22 cellular contexts compared by ENCODE assay signal in the genomic region with DNA sequence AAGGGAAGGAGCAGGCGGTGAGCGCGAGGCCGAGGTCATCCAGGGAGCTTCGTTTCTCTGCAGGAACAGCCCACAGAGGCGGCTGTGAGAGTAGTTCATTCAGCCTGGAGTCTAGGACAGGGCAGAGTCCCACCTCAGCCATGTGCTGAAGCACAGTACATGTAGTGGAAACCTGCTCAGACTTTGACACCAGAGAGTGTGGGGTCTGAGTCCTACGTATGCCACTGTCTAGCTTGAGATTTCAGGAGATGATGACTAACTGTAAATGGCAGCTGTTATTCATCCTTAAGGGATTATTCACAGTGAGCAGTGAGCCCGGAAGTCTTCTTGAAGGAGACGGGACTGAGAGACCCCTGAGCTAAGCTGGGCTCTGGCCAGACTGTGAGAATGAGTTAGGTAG. TPM values are rescaled to one million over a fixed set of nuclear protein-coding genes. Genes with fewer than 3 reads are reported as not detected.
A peak's percentile ranks its signal among the peaks of the same experiment; 100 is the strongest.
DNase-seq lines count a peak whose midpoint lies in the region; ATAC-seq and TF ChIP-seq lines count a peak whose summit lies in the region.
"Had no signal": no experiment of that assay in that cellular context is flagged by ENCODE, and none has a peak within 500 bp of the region (broad histone marks: within the 10 kb centered on the region; RNA-seq: fewer than 3 reads in every experiment).

No MANE protein-coding gene starts in this region.

- intact Hi-C loops in body of pancreas (cut with DNase I) = no loop called here

- peak; percentile 7 for DNase-seq in ELF-1 (ENCODE audit: low read depth, low spot score)
- peak; percentile 54 for DNase-seq in LHCN-M2 (ENCODE audit: low read depth)
- peak; percentile 67 for DNase-seq in brain microvascular endothelial cell
- DNase-seq in osteocyte (ENCODE audit: extremely low spot score, unreplicated experiment) = peak; percentile 53
- DNase-seq in ureter (ENCODE audit: low spot score) = no peak
- no peak for DNase-seq in Kasumi-1 (lab: John Stamatoyannopoulos, UW)
- DNase-seq in SHP77 treated with DMSO at 0.1 percent for 48 hours (lab: John Stamatoyannopoulos, UW) = no peak
- DNase-seq in body of pancreas = no peak
- DNase-seq: activated CD4-positive, alpha-beta T cell treated with anti-CD3 and anti-CD28 coated beads, Interleukin-2, amount 10 ng/mL, durations not matched to agents 7 days and 5 days; activated CD8-positive, alpha-beta memory T cell treated with anti-CD3 and anti-CD28 coated beads, Interleukin-2, amount 50 U/mL, for 48 hours; activated effector memory CD4-positive, alpha-beta T cell treated with anti-CD3 and anti-CD28 coated beads, Interleukin-2, amount 50 U/mL, for 16 hours; amniotic stem cell; CD8-positive, alpha-beta memory T cell; left colon; NCI-H1694 treated with DMSO at 0.1 percent for 48 hours; NK-92 treated with Interleukin-12 subunit alpha and Interleukin-12 subunit beta, amount 100 ng/mL, for 24 hours; retina; stimulated activated naive CD4-positive, alpha-beta T cell; SW 1271 had no signal

- ATAC-seq in body of pancreas = no peak
- ATAC-seq: left colon had no signal

- in situ Hi-C loops in brain microvascular endothelial cell (cut with HindIII; ENCODE audit: low pct_ligation_motif_present, low sequenced_read_pairs) = no loop called here

- no peak for TF ChIP-seq CTCF in brain microvascular endothelial cell (IDR thresholded peaks at IDR 0.05; ENCODE audit: low read depth, low read length, missing control alignments)
- TF ChIP-seq CTCF in osteocyte (IDR thresholded peaks at IDR 0.05) = no peak
- TF ChIP-seq CTCF in body of pancreas (IDR thresholded peaks at IDR 0.05) = no peak

- H3K9me3 Mint-ChIP-seq in osteocyte (ENCODE audit: unreplicated experiment) = no peaks in the 10 kb centered on the region
- H3K9me3 Mint-ChIP-seq: activated CD4-positive, alpha-beta T cell treated with anti-CD3 and anti-CD28 coated beads, Interleukin-2, amount 10 ng/mL, durations not matched to agents 7 days and 5 days; CD8-positive, alpha-beta memory T cell had no signal

- H3K27ac Mint-ChIP-seq in osteocyte (ENCODE audit: unreplicated experiment) = no peak overlapping the region
- H3K27ac Mint-ChIP-seq: activated CD4-positive, alpha-beta T cell treated with anti-CD3 and anti-CD28 coated beads, Interleukin-2, amount 10 ng/mL, durations not matched to agents 7 days and 5 days; CD8-positive, alpha-beta memory T cell had no signal

- H3K4me3 Mint-ChIP-seq in osteocyte (ENCODE audit: unreplicated experiment) = no peak overlapping the region
- H3K4me3 Mint-ChIP-seq: activated CD4-positive, alpha-beta T cell treated with anti-CD3 and anti-CD28 coated beads, Interleukin-2, amount 10 ng/mL, durations not matched to agents 7 days and 5 days; CD8-positive, alpha-beta memory T cell had no signal

- H3K27me3 Mint-ChIP-seq in osteocyte (ENCODE audit: unreplicated experiment) = peaks cover 35% of the 10 kb centered on the region

- H3K36me3 Mint-ChIP-seq in osteocyte (ENCODE audit: unreplicated experiment) = no peaks in the 10 kb centered on the region

- H3K36me3 ChIP-seq in brain microvascular endothelial cell (replicated peaks) (no peaks in the 10 kb centered on the region), body of pancreas (replicated peaks in 1 of 2; ENCODE audit: insufficient read depth in 1 of 2, low read depth in 2 of 2) (no peaks in the 10 kb centered on the region)
- H3K36me3 ChIP-seq: tibial nerve had no signal

- H3K4me1 ChIP-seq in body of pancreas = no peaks in the 10 kb centered on the region

- peaks cover 4% of the 10 kb centered on the region for H3K4me1 Mint-ChIP-seq in osteocyte (ENCODE audit: unreplicated experiment)

- H3K9me3 ChIP-seq in body of pancreas = no peaks in the 10 kb centered on the region
- H3K9me3 ChIP-seq: tibial nerve had no signal

- WGBS in body of pancreas, 2 donors = 82 to 85% methylated on average over 9 of the region's 9 CpGs

- no peak overlapping the region for H3K4me3 ChIP-seq in brain microvascular endothelial cell (ENCODE audit: low read depth, low read length)
- H3K4me3 ChIP-seq in body of pancreas = no peak overlapping the region
- H3K4me3 ChIP-seq: coronary artery, tibial nerve had no signal

- H3K27me3 ChIP-seq in brain microvascular endothelial cell (replicated peaks) (no peaks in the 10 kb centered on the region), body of pancreas (no peaks in the 10 kb centered on the region)

- no peak for TF ChIP-seq POLR2A in body of pancreas (IDR thresholded peaks at IDR 0.05)

- no peak overlapping the region for H3K27ac ChIP-seq in brain microvascular endothelial cell
- H3K27ac ChIP-seq in body of pancreas = no peak overlapping the region
- H3K27ac ChIP-seq: coronary artery, tibial nerve had no signal

RNA-seq across cellular contexts. Expression of a gene that starts 0.9 kb away (rescaled TPM):
- total RNA-seq in LHCN-M2 (2014; rRNA removed) (0.11 TPM in 1 of 2 replicates, not detected in the other), osteocyte (0.43 TPM in 1 of 2 replicates, not detected in the other), ureter (not detected), body of pancreas (not detected)
- 0.16 TPM for polyA plus RNA-seq in LHCN-M2 (2012)
- total RNA-seq: left colon had no signal
- polyA plus RNA-seq: CD8-positive, alpha-beta memory T cell had no signal

RNA-seq across cellular contexts. Expression of a gene that starts 49.6 kb away (rescaled TPM):
- total RNA-seq in LHCN-M2 (2014; rRNA removed) = not detected in 2 replicates
- not detected for polyA plus RNA-seq in LHCN-M2 (2012)
- total RNA-seq in osteocyte = not detected in 2 replicates
- 1.2 TPM for total RNA-seq in ureter
- 1 to 10 TPM in 1 of 2 donors, under 1 TPM in 1; 0.33 to 6.7 TPM for total RNA-seq in body of pancreas
- total RNA-seq: activated CD4-positive, alpha-beta T cell treated with anti-CD3 and anti-CD28 coated beads, Interleukin-2, amount 10 ng/mL, durations not matched to agents 7 days and 5 days; MCF 10A had no signal
- polyA plus RNA-seq: CD8-positive, alpha-beta memory T cell had no signal

Comparison
In these comparisons a context has a peak if more than half of its experiments do, and no peak if none do; other contexts are left out.
1. DNase-seq: peak in ELF-1 (single experiment), LHCN-M2 (single experiment), brain microvascular endothelial cell (single experiment) and osteocyte (single experiment); none in ureter (single experiment), Kasumi-1 (0 of 2), SHP77 treated with DMSO at 0.1 percent for 48 hours (single experiment) and body of pancreas (0 of 4).